ENCODE assay signal across 9 cellular contexts in the genomic region with DNA sequence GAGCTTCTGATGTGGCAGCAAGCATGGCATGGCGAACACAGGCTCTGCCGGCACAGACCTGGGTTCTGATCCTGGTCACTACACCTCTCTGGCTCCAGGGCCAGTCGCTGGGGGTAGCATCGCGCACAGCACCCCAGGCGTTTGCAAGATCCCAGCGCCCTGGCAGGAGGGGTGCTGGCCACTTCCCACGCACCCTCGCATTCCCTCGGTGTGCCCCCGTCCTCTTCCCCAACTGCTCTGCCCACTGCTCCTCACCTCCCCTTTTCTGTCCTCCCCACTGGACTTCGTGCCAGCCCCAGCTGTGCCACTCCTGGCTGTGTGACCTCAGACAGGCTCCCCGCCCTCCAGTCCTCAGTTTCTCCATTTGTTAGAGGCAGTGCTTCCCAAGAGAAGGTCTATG. TPM values are rescaled to one million over a fixed set of nuclear protein-coding genes. Genes with fewer than 3 reads are reported as not detected.
DNase-seq lines count a peak whose midpoint lies in the region; ATAC-seq and TF ChIP-seq lines count a peak whose summit lies in the region.
"Had no signal": no experiment of that assay in that cellular context is flagged by ENCODE, and none has a peak within 500 bp of the region (broad histone marks: within the 10 kb centered on the region; RNA-seq: fewer than 3 reads in every experiment).

No MANE protein-coding gene starts in this region.

- H3K27ac ChIP-seq in CD8-positive, alpha-beta memory T cell (ENCODE audit: low read depth, low read length), result no peak overlapping the region
- H3K27ac ChIP-seq in SJCRH30, result peak overlapping the region; percentile 94
- H3K27ac ChIP-seq in rectal smooth muscle tissue (ENCODE audit: low read depth, low read length), result peak overlapping the region; percentile 73
- H3K27ac ChIP-seq: KMS-11 had no signal

- no peak for DNase-seq in CD8-positive, alpha-beta memory T cell
- no peak for DNase-seq in SJCRH30
- DNase-seq in fibroblast of villous mesenchyme (ENCODE audit: low read depth), result no peak
- DNase-seq in stimulated activated naive CD4-positive, alpha-beta T cell (lab: John Stamatoyannopoulos, UW), result no peak
- DNase-seq in DMS153 (lab: John Stamatoyannopoulos, UW), result no peak
- DNase-seq in GM03348 (ENCODE audit: low spot score), result no peak

- peaks cover 0 to 1% (median 0%) of the 10 kb centered on the region in 3 donors for H3K36me3 Mint-ChIP-seq in CD8-positive, alpha-beta memory T cell

- H3K27me3 ChIP-seq in CD8-positive, alpha-beta memory T cell (ENCODE audit: insufficient read depth, low read length, poor library complexity, severe bottlenecking), result no peaks in the 10 kb centered on the region
- H3K27me3 ChIP-seq in SJCRH30 (no peaks in the 10 kb centered on the region), rectal smooth muscle tissue (ENCODE audit: control insufficient read depth, insufficient read depth, low read length) (no peaks in the 10 kb centered on the region)

- POLR2A ChIA-PET in CD8-positive, alpha-beta memory T cell (lab: Charles Lee), result no interaction called here

- H3K4me1 Mint-ChIP-seq in CD8-positive, alpha-beta memory T cell, result peaks cover 19 to 23% (median 20%) of the 10 kb centered on the region in 3 donors

- H3K4me3 ChIP-seq in CD8-positive, alpha-beta memory T cell (ENCODE audit: low read length), result no peak overlapping the region
- H3K4me3 ChIP-seq in SJCRH30 (peak overlapping the region; percentile 95), fibroblast of villous mesenchyme (ENCODE audit: low read depth, low read length) (peak overlapping the region; percentile 84), rectal smooth muscle tissue (ENCODE audit: low read length) (peak overlapping the region; percentile 24)

- CTCF ChIA-PET in CD8-positive, alpha-beta memory T cell (lab: Charles Lee), result interaction anchor here (1.4 to 1.7 kb wide), 2 partner anchors 12 to 313 kb away, joined by 3 to 6 read pairs; no protein-coding TSS in a partner anchor

- H3K4me1 ChIP-seq in CD8-positive, alpha-beta memory T cell (ENCODE audit: insufficient read depth, low read length), result peaks cover 24% of the 10 kb centered on the region
- H3K4me1 ChIP-seq in SJCRH30 (peaks cover 23% of the 10 kb centered on the region), rectal smooth muscle tissue (ENCODE audit: control insufficient read depth, insufficient read depth, low read length) (peaks cover 10% of the 10 kb centered on the region)

- H3K36me3 ChIP-seq in CD8-positive, alpha-beta memory T cell (ENCODE audit: insufficient read depth, low read length), result no peaks in the 10 kb centered on the region
- H3K36me3 ChIP-seq in SJCRH30 (peaks cover 12% of the 10 kb centered on the region), rectal smooth muscle tissue (ENCODE audit: control insufficient read depth, insufficient read depth, low read length) (peaks cover 9% of the 10 kb centered on the region)

- peak overlapping the region in 2 of 8 donors; percentile 79 to 93 for H3K27ac Mint-ChIP-seq in CD8-positive, alpha-beta memory T cell

- peaks cover 0 to 2% (median 0%) of the 10 kb centered on the region in 5 donors for H3K9me3 Mint-ChIP-seq in CD8-positive, alpha-beta memory T cell

- H3K9ac ChIP-seq in rectal smooth muscle tissue (ENCODE audit: low read length), result no peak overlapping the region
- H3K9ac ChIP-seq: KMS-11 had no signal

- H3K9me3 ChIP-seq in CD8-positive, alpha-beta memory T cell (ENCODE audit: low read length), result no peaks in the 10 kb centered on the region
- no peaks in the 10 kb centered on the region for H3K9me3 ChIP-seq in SJCRH30 (replicated peaks)

- TF ChIP-seq CTCF in fibroblast of villous mesenchyme (IDR thresholded peaks at IDR 0.05; ENCODE audit: insufficient read depth, low read depth, low read length), result no peak

- H3K4me3 Mint-ChIP-seq in CD8-positive, alpha-beta memory T cell, result peak overlapping the region; percentile 28 to 71 (median 50)

- ATAC-seq in HG03520 (IDR thresholded peaks at IDR 0.05; ENCODE audit: unreplicated experiment), result no peak

- no peaks in the 10 kb centered on the region for H3K27me3 Mint-ChIP-seq in CD8-positive, alpha-beta memory T cell

RNA-seq across cellular contexts. Expression of gene CDK2AP1, which starts 2.8 kb away (rescaled TPM):
- total RNA-seq in CD8-positive, alpha-beta memory T cell, result 10 to 100 TPM; 56.3 to 57.7 TPM
- 9.1 TPM for polyA plus RNA-seq in CD8-positive, alpha-beta memory T cell
- total RNA-seq in SJCRH30 (2014; rRNA removed; shearing (Covaris generic)), result 369 and 389 TPM in 2 replicates
- 212 and 319 TPM in 2 replicates for total RNA-seq in fibroblast of villous mesenchyme

RNA-seq across cellular contexts. Expression of gene MTRFR, which starts 35.6 kb away (rescaled TPM):
- total RNA-seq in CD8-positive, alpha-beta memory T cell, result 10 to 100 TPM; 26.6 TPM
- 51.4 TPM for polyA plus RNA-seq in CD8-positive, alpha-beta memory T cell
- total RNA-seq in SJCRH30 (2014; rRNA removed; shearing (Covaris generic)), result 16.9 and 19.8 TPM in 2 replicates
- total RNA-seq in fibroblast of villous mesenchyme, result 9.0 and 10.4 TPM in 2 replicates

RNA-seq across cellular contexts. Expression of gene MPHOSPH9, which starts 35.9 kb away (rescaled TPM):
- total RNA-seq in CD8-positive, alpha-beta memory T cell, result 10 to 100 TPM; 67.3 to 74.8 TPM
- 31.0 TPM for polyA plus RNA-seq in CD8-positive, alpha-beta memory T cell
- 68.7 and 78.2 TPM in 2 replicates for total RNA-seq in SJCRH30 (2014; rRNA removed; shearing (Covaris generic))
- total RNA-seq in fibroblast of villous mesenchyme, result 43.5 and 61.3 TPM in 2 replicates
